In the genomic region with DNA sequence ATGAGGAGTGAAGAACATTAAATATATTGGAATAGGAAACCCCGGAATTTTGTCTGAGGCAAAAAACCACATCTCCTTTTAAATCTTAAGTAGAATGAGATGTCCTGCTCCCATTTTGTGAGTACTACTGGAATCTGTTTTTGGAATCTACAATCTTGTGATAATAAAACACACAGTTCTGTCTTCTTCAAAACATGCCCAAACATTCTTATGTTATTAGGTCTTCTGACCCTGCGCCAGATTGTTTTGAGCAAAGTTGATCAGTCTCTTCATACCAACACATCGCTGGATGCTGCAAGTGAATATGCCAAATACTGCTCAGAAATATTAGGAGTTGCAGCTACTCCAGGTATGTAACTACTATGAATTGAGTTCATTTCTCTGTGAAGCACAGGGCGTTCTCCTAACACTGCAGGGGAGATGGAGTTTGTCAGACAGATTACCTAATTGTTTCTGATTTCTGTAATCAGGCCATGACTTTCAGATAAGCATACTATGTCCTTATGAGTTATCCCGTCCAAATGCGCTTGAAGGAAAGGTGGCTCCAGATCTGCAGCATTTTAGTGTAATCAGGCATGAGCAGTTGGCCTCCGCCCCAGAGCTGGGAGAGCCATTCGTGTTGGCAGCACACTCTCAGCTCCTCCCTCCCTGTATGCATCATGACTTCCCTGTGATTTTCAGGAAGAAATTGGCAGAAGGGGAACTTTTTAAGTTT, we compare ENCODE assay signal across 13 cellular contexts.
DNase-seq lines count a peak whose midpoint lies in the region; TF ChIP-seq lines count a peak whose summit lies in the region.
"Had no signal": no experiment of that assay in that cellular context is flagged by ENCODE, and none has a peak within 500 bp of the region (broad histone marks: within the 10 kb centered on the region; RNA-seq: fewer than 3 reads in every experiment).

No MANE protein-coding gene starts in this region.

- H3K27ac ChIP-seq in Peyer's patch, result peak overlapping the region in 3 of 4 donors; percentile 34 to 90 (median 76)
- H3K27ac ChIP-seq: BLaER1 treated with 17β-estradiol and CSF1 and Interleukin-3, amounts not matched to agents 10 nM and 100 nM had no signal

- H3K4me1 ChIP-seq in Peyer's patch, result peaks cover 0 to 16% (median 0%) of the 10 kb centered on the region in 4 donors
- H3K4me1 ChIP-seq: HAP-1 had no signal

- no peaks in the 10 kb centered on the region for H3K9me3 ChIP-seq in Peyer's patch
- H3K9me3 ChIP-seq: HAP-1 had no signal

- H3K27me3 ChIP-seq in Peyer's patch, result no peaks in the 10 kb centered on the region
- H3K27me3 ChIP-seq: BLaER1 treated with 17β-estradiol and CSF1 and Interleukin-3, amounts not matched to agents 10 nM and 100 nM had no signal

- H3K4me3 ChIP-seq in Peyer's patch, result no peak overlapping the region
- no peak overlapping the region for H3K4me3 ChIP-seq in fibroblast of mammary gland (ENCODE audit: control insufficient read depth, low read depth, low read length)
- H3K4me3 ChIP-seq: BLaER1 treated with 17β-estradiol and CSF1 and Interleukin-3, amounts not matched to agents 10 nM and 100 nM; HAP-1 had no signal

- no peak for TF ChIP-seq POLR2A in Peyer's patch (IDR thresholded peaks at IDR 0.05)

- TF ChIP-seq CTCF in Peyer's patch (IDR thresholded peaks at IDR 0.05), result no peak
- TF ChIP-seq CTCF in fibroblast of mammary gland (conservative IDR thresholded peaks at IDR 0.05; ENCODE audit: control insufficient read depth, insufficient read depth, low read depth, low read length), result no peak

- no peaks in the 10 kb centered on the region for H3K36me3 ChIP-seq in Peyer's patch

- DNase-seq in AG20443 (ENCODE audit: low spot score) (peak; percentile 86), Peyer's patch (peak in 2 of 3 donors; percentile 71 to 84), fibroblast of mammary gland (ENCODE audit: low read depth) (peak; percentile 79), nucleus accumbens (lab: John Stamatoyannopoulos, UW) (peak in 43 of 56 donors; percentile 6 to 79 (median 48)), middle frontal gyrus (ENCODE audit: extremely low spot score, low spot score) (no peak), COLO668 (lab: John Stamatoyannopoulos, UW; ENCODE audit: unreplicated experiment) (no peak), NCI-H748 (lab: John Stamatoyannopoulos, UW; ENCODE audit: unreplicated experiment) (no peak)
- DNase-seq in activated CD8-positive, alpha-beta memory T cell treated with anti-CD3 and anti-CD28 coated beads for 24 hours, result no peak
- DNase-seq: activated T-cell treated with anti-CD3 and anti-CD28 coated beads, Interleukin-2, amount 50 U/mL, for 48 hours; stimulated activated CD4-positive, alpha-beta T cell treated with anti-CD3 and anti-CD28 coated beads, Interleukin-4, amount 100 ng/mL, for 1 hour; T-cell had no signal

Comparison
In these comparisons a context has a peak if more than half of its experiments do, and no peak if none do; other contexts are left out.
1. DNase-seq: peak in AG20443 (single experiment), Peyer's patch (2 of 3), fibroblast of mammary gland (single experiment) and nucleus accumbens (43 of 56); none in middle frontal gyrus (single experiment), COLO668 (single experiment), activated CD8-positive, alpha-beta memory T cell treated with anti-CD3 and anti-CD28 coated beads for 24 hours (single experiment) and NCI-H748 (single experiment).